Comparison of ENCODE assay signal across 8 cellular contexts in genomic region chr22:36144886-36145541, GRCh38. TPM values are rescaled to one million over a fixed set of nuclear protein-coding genes. Genes with fewer than 3 reads are reported as not detected.
DNase-seq lines count a peak whose midpoint lies in the region; ATAC-seq and TF ChIP-seq lines count a peak whose summit lies in the region.

No MANE protein-coding gene starts in this region.

- 68% methylated on average over 12 of the region's 12 CpGs for WGBS in prostate gland

- H3K27ac ChIP-seq in prostate gland, result no peak overlapping the region

- no peaks in the 10 kb centered on the region for H3K27me3 ChIP-seq in BE2C
- H3K27me3 ChIP-seq in prostate gland (replicated peaks; ENCODE audit: insufficient read depth), result no peaks in the 10 kb centered on the region

- H3K36me3 ChIP-seq in BE2C (no peaks in the 10 kb centered on the region), prostate gland (peaks cover 0 to 3% of the 10 kb centered on the region in 2 donors)

- H3K4me1 ChIP-seq in BE2C, result peaks cover 5% of the 10 kb centered on the region
- no peaks in the 10 kb centered on the region for H3K4me1 ChIP-seq in prostate gland (replicated peaks)

- H3K4me3 ChIP-seq in BE2C (ENCODE audit: low read depth, low read length) (no peak overlapping the region), prostate gland (no peak overlapping the region)

- intact Hi-C loops in left ventricle myocardium superior (cut with micrococcal nuclease) (no loop called here), prostate gland (cut with DNase I) (loop anchor here (2.0 kb wide), 1 partner anchor 36 kb away; no protein-coding TSS in a partner anchor)

- no peak for TF ChIP-seq POLR2A in prostate gland (IDR thresholded peaks at IDR 0.05)

- peak; percentile 72 for DNase-seq in BE2C
- DNase-seq in NCI-H748 treated with DMSO at 0.1 percent for 48 hours (lab: John Stamatoyannopoulos, UW), result peak; percentile 6
- peak; percentile 56 for DNase-seq in amniotic stem cell (lab: John Stamatoyannopoulos, UW)
- DNase-seq in left ventricle myocardium superior, result peak; percentile 65
- no peak for DNase-seq in prostate gland (ENCODE audit: low spot score)
- DNase-seq in effector CD4-positive, alpha-beta T cell, result no peak

- no peaks in the 10 kb centered on the region for H3K9me3 ChIP-seq in BE2C
- H3K9me3 ChIP-seq in prostate gland, result no peaks in the 10 kb centered on the region

- peak; percentile 87 for ATAC-seq in left ventricle myocardium superior
- ATAC-seq in HG02938 (IDR thresholded peaks at IDR 0.05; ENCODE audit: unreplicated experiment), result no peak

- TF ChIP-seq CTCF in BE2C (IDR thresholded peaks at IDR 0.05; ENCODE audit: low read depth, low read length), result peak; percentile 94
- TF ChIP-seq CTCF in GM12874 (IDR thresholded peaks at IDR 0.05; ENCODE audit: insufficient read depth, low read depth, low read length), result peak; percentile 61
- TF ChIP-seq CTCF in prostate gland (IDR thresholded peaks at IDR 0.05), result peak in 3 of 4 experiments; percentile 66 to 86 (median 84)

RNA-seq across cellular contexts. Expression of gene APOL3, which starts 15.5 kb away (rescaled TPM):
- not detected for polyA plus RNA-seq in BE2C (2012; ENCODE audit: insufficient read depth, insufficient read length, low read depth)
- 29.5 TPM for total RNA-seq in left ventricle myocardium superior
- total RNA-seq in prostate gland, result 10 to 100 TPM; 18.8 to 32.2 TPM

RNA-seq across cellular contexts. Expression of gene APOL4, which starts 56.6 kb away (rescaled TPM):
- polyA plus RNA-seq in BE2C (2012; ENCODE audit: insufficient read depth, insufficient read length, low read depth), result not detected
- 3.8 TPM for total RNA-seq in left ventricle myocardium superior
- total RNA-seq in prostate gland, result 10 to 100 TPM; 13.6 to 25.5 TPM

Comparison
In these comparisons a context has a peak if more than half of its experiments do, and no peak if none do; other contexts are left out.
1. DNase-seq: peak in BE2C (single experiment), NCI-H748 treated with DMSO at 0.1 percent for 48 hours (single experiment), amniotic stem cell (single experiment) and left ventricle myocardium superior (single experiment); none in prostate gland (single experiment) and effector CD4-positive, alpha-beta T cell (single experiment).
2. Peak in every context shown above with its lines, with median percentiles within 50 percentile points of each other: CTCF ChIP-seq.